Comparison of ENCODE assay signal across 1 cellular context in genomic region chr20:25249198-25249931, GRCh38.
TF ChIP-seq lines count a peak whose summit lies in the region.

No MANE protein-coding gene starts in this region.

TF ChIP-seq in GM23338, 12 proteins besides CTCF, POLR2A, EP300 and RAD21 (continued from another document):
- TF ChIP-seq REST (IDR thresholded peaks at IDR 0.05; ENCODE audit: unreplicated experiment), result no peak
